Comparison of ENCODE assay signal across 19 cellular contexts in genomic region chr10:49776851-49777250, GRCh38. TPM values are rescaled to one million over a fixed set of nuclear protein-coding genes. Genes with fewer than 3 reads are reported as not detected.
DNase-seq lines count a peak whose midpoint lies in the region; TF ChIP-seq lines count a peak whose summit lies in the region.
"Had no signal": no experiment of that assay in that cellular context is flagged by ENCODE, and none has a peak within 500 bp of the region (broad histone marks: within the 10 kb centered on the region; RNA-seq: fewer than 3 reads in every experiment).

No MANE protein-coding gene starts in this region.

- TF ChIP-seq CTCF in vagina (IDR thresholded peaks at IDR 0.05) = no peak

- DNase-seq in DMS 273 (lab: John Stamatoyannopoulos, UW; ENCODE audit: unreplicated experiment) (peak; percentile 28), DMS 273 treated with DMSO at 0.1 percent for 48 hours (lab: John Stamatoyannopoulos, UW) (no peak), G401 (ENCODE audit: low spot score) (peak; percentile 79), cerebellar cortex (ENCODE audit: low spot score) (peak; percentile 74), vagina (ENCODE audit: extremely low spot score in 2 of 2) (no peak), RPMI8226 (no peak)
- DNase-seq: AML-193; Caco-2; Calu3; CD4-positive, alpha-beta T cell; CD8-positive, alpha-beta T cell; DMS79 treated with DMSO at 0.1 percent for 48 hours; GDM1 had no signal

- H3K9me3 ChIP-seq in vagina = no peaks in the 10 kb centered on the region
- H3K9me3 ChIP-seq: A549, Caco-2 had no signal

- no peaks in the 10 kb centered on the region for H3K4me1 ChIP-seq in vagina
- H3K4me1 ChIP-seq: A549, Caco-2 had no signal

- no peak overlapping the region for H3K4me3 ChIP-seq in vagina
- H3K4me3 ChIP-seq: A549; BLaER1 treated with 17β-estradiol and CSF1 and Interleukin-3, amounts not matched to agents 10 nM and 100 nM; GM12878 had no signal

- intact Hi-C loops in vagina (cut with DNase I) = no loop called here

- no peaks in the 10 kb centered on the region for H3K36me3 ChIP-seq in vagina
- H3K36me3 ChIP-seq: BLaER1 treated with 17β-estradiol and CSF1 and Interleukin-3, amounts not matched to agents 10 nM and 100 nM had no signal

- H3K27ac ChIP-seq in vagina = no peak overlapping the region
- H3K27ac ChIP-seq: 22Rv1; A549; BLaER1 treated with 17β-estradiol and CSF1 and Interleukin-3, amounts not matched to agents 10 nM and 100 nM; C4-2B had no signal

- no peak for TF ChIP-seq POLR2A in vagina (IDR thresholded peaks at IDR 0.05)

- H3K27me3 ChIP-seq in vagina = no peaks in the 10 kb centered on the region
- H3K27me3 ChIP-seq: BLaER1 treated with 17β-estradiol and CSF1 and Interleukin-3, amounts not matched to agents 10 nM and 100 nM had no signal

- in situ Hi-C loops in G401 (cut with HindIII; ENCODE audit: low sequenced_read_pairs) = no loop called here

RNA-seq across cellular contexts. Expression of gene OGDHL, which starts 14.7 kb away (rescaled TPM):
- 7.6 and 12.8 TPM in 2 replicates for total RNA-seq in G401 (2014; rRNA removed; shearing (Covaris generic))
- total RNA-seq in vagina = 3.4 TPM
- total RNA-seq: B cell; CD4-positive, alpha-beta T cell had no signal

Comparison
In these comparisons a context has a peak if more than half of its experiments do, and no peak if none do; other contexts are left out.
1. DNase-seq: peak in DMS 273 (single experiment), G401 (single experiment) and cerebellar cortex (single experiment); none in DMS 273 treated with DMSO at 0.1 percent for 48 hours (single experiment), vagina (0 of 2) and RPMI8226 (single experiment).